Comparison of ENCODE assay signal across 7 cellular contexts in genomic region chr9:116494815-116495634, GRCh38.
DNase-seq lines count a peak whose midpoint lies in the region; TF ChIP-seq lines count a peak whose summit lies in the region.

No MANE protein-coding gene starts in this region.

- H2AK5ac ChIP-seq in neuronal stem cell (ENCODE audit: low read depth, low read length): no peak overlapping the region

- TF ChIP-seq CTCF in GM12872 (IDR thresholded peaks at IDR 0.05; ENCODE audit: insufficient read depth, low read depth, low read length) (peak; percentile 88), HEK293 (tag by site-specific recombination; IDR thresholded peaks at IDR 0.05) (no peak), RWPE1 (conservative IDR thresholded peaks at IDR 0.05; ENCODE audit: low read depth) (peak; percentile 84), fibroblast of mammary gland (conservative IDR thresholded peaks at IDR 0.05; ENCODE audit: control insufficient read depth, insufficient read depth, low read depth, low read length) (peak; percentile 71)

- no peak overlapping the region for H4K91ac ChIP-seq in neuronal stem cell (ENCODE audit: low read depth, low read length, poor library complexity)

- no CpG with 5 or more reads among the region's 5 CpGs for WGBS in neuronal stem cell (ENCODE audit: extremely low coverage in 2 of 2, insufficient read length in 2 of 2, insufficient replicate concordance in 1 of 2), 2 donors

- H2BK5ac ChIP-seq in neuronal stem cell (ENCODE audit: low read length): no peak overlapping the region

- H2BK120ac ChIP-seq in neuronal stem cell (ENCODE audit: low read depth, low read length): no peak overlapping the region

- H3K4me2 ChIP-seq in neuronal stem cell (ENCODE audit: insufficient read depth, low read length, poor library complexity, severe bottlenecking): no peak overlapping the region

- CTCF ChIA-PET in HEK293 (lab: Yijun Ruan, JAX) (interaction anchor here (0.6 to 2.0 kb wide), 27 partner anchors 9 to 902 kb away, joined by 3 to 11 read pairs (median 4); no protein-coding TSS in a partner anchor), RWPE1 (lab: Yijun Ruan, JAX) (interaction anchor here (0.6 to 0.7 kb wide), 5 partner anchors 8 to 1503 kb away, joined by 3 to 9 read pairs (median 4); no protein-coding TSS in a partner anchor)

- no peak overlapping the region for H3K4me3 ChIP-seq in HEK293 (ENCODE audit: low read depth, low read length)
- H3K4me3 ChIP-seq in fibroblast of mammary gland (ENCODE audit: control insufficient read depth, low read depth, low read length): no peak overlapping the region
- no peak overlapping the region for H3K4me3 ChIP-seq in neuronal stem cell (ENCODE audit: low read length in 2 of 2)

- no peak overlapping the region for H2BK12ac ChIP-seq in neuronal stem cell (ENCODE audit: low read length)

- no peaks in the 10 kb centered on the region for H3K36me3 ChIP-seq in HEK293 (ENCODE audit: control insufficient read depth in 2 of 2, insufficient read depth in 1 of 2, low read length in 2 of 2)
- no peaks in the 10 kb centered on the region for H3K36me3 ChIP-seq in neuronal stem cell (replicated peaks in 1 of 2; ENCODE audit: control insufficient read depth in 2 of 2, insufficient read depth in 2 of 2, low read length in 2 of 2)

- H3K9ac ChIP-seq in neuronal stem cell (ENCODE audit: low read depth, low read length, poor library complexity): no peak overlapping the region

- no peak overlapping the region for H3K23ac ChIP-seq in neuronal stem cell (ENCODE audit: low read depth, low read length, poor library complexity)

- H3K4me1 ChIP-seq in HEK293 (ENCODE audit: control insufficient read depth, insufficient read depth, low read length) (no peaks in the 10 kb centered on the region), neuronal stem cell (ENCODE audit: control insufficient read depth in 2 of 2, insufficient read depth in 1 of 2, low read depth in 1 of 2, low read length in 2 of 2) (peaks cover under 1 to 8% of the 10 kb centered on the region in 2 donors)

- H3K27me3 ChIP-seq in neuronal stem cell (ENCODE audit: control insufficient read depth in 3 of 3, insufficient read depth in 3 of 3, low read depth in 1 of 3, low read length in 3 of 3): no peaks in the 10 kb centered on the region

- POLR2A ChIA-PET in HEK293 (lab: Yijun Ruan, JAX) (no interaction called here), RWPE1 (lab: Yijun Ruan, JAX; ENCODE audit: low non-redundant PET) (no interaction called here)

- H2AFZ ChIP-seq in neuronal stem cell (ENCODE audit: low read length): no peak overlapping the region

- H3K27ac ChIP-seq in HEK293 (ENCODE audit: extremely low read depth, low read depth, low read length) (no peak overlapping the region), RWPE1 (no peak overlapping the region), neuronal stem cell (replicated peaks; ENCODE audit: low read length) (no peak overlapping the region)

- no peak overlapping the region for H3K4ac ChIP-seq in neuronal stem cell (ENCODE audit: low read length)

- no peak overlapping the region for H2BK15ac ChIP-seq in neuronal stem cell (ENCODE audit: low read length)

- DNase-seq in RWPE1 (ENCODE audit: low spot score) (peak; percentile 30), fibroblast of mammary gland (ENCODE audit: low read depth) (no peak), neuronal stem cell (ENCODE audit: low spot score) (no peak), DMS153 (lab: John Stamatoyannopoulos, UW) (no peak)
- peak; percentile 4 for DNase-seq in stimulated activated CD4-positive, alpha-beta T cell treated with anti-CD3 and anti-CD28 coated beads, Interleukin-1b, Interleukin-23, amount 100 ng/mL, for 48 hours

- H4K8ac ChIP-seq in neuronal stem cell (ENCODE audit: low read depth, low read length): no peak overlapping the region

- no peaks in the 10 kb centered on the region for H3K79me1 ChIP-seq in neuronal stem cell (ENCODE audit: low read depth, low read length)

- H3K9me3 ChIP-seq in HEK293 (ENCODE audit: control insufficient read depth, insufficient read depth, low read depth, low read length): no peaks in the 10 kb centered on the region
- H3K9me3 ChIP-seq in neuronal stem cell (replicated peaks in 1 of 2; ENCODE audit: control insufficient read depth in 2 of 2, insufficient read depth in 1 of 2, low read depth in 1 of 2, low read length in 2 of 2): peaks cover 0 to 9% of the 10 kb centered on the region in 2 donors

- H3K18ac ChIP-seq in neuronal stem cell (ENCODE audit: low read length): no peak overlapping the region

- H3K14ac ChIP-seq in neuronal stem cell (ENCODE audit: low read length): no peak overlapping the region

TF ChIP-seq in HEK293, 187 proteins besides CTCF, POLR2A, EP300 and RAD21:
- TF ChIP-seq ZNF530 (tag by site-specific recombination; IDR thresholded peaks at IDR 0.05; ENCODE audit: low read depth) (no peak), ZIC2 (tag by site-specific recombination; IDR thresholded peaks at IDR 0.05) (no peak), ZNF843 (tag by site-specific recombination; IDR thresholded peaks at IDR 0.05) (no peak), SCRT2 (tag by site-specific recombination; IDR thresholded peaks at IDR 0.05) (peak; percentile 36; the same call in 1 of the 2 replicates)

Comparison
In these comparisons a context has a peak if more than half of its experiments do, and no peak if none do; other contexts are left out.
1. DNase-seq: peak in RWPE1 (single experiment) and stimulated activated CD4-positive, alpha-beta T cell treated with anti-CD3 and anti-CD28 coated beads, Interleukin-1b, Interleukin-23, amount 100 ng/mL, for 48 hours (single experiment); none in fibroblast of mammary gland (single experiment), neuronal stem cell (single experiment) and DMS153 (single experiment).